8 cellular contexts compared by ENCODE assay signal in the genomic region with DNA sequence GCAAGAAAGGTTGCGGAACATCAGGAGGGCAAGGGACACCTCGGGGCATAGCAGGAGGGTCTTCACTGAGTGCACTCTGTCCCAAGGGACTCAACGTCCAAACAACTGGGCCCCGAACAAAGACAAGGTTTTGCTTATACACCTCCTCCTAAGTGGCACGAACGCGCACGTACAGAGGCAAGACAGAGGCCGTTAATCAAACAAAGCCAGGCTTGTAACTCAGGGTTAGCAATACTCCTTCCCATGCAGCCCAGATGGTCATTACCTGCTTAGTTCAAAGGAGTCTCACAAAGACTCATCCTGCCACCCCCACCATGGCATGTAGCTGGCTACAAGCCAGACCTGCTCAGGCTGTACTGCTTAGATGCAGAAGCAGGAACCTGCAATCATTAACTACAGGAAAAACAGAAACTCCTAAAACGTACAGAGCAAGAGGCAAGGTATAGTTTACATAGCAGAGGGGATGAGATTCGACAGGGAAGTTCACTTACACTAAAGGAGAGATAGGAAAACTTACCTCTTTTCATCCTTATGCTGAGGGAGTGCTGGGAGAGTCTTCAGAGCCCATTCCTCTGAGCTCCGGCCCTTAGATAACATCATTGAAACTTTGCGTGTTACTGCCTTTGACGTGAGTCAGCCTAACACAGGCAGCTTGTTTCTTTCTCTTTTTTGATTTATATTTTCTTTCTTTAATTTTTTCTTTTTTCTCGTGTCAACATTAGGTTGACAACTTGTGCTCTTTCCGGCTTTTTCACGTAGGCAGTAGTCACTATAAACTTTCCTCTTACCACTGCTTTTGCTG.
DNase-seq lines count a peak whose midpoint lies in the region; ATAC-seq and TF ChIP-seq lines count a peak whose summit lies in the region.

No MANE protein-coding gene starts in this region.

- peak overlapping the region; percentile 44 for H3K4me3 ChIP-seq in suprapubic skin

- peaks cover 4% of the 10 kb centered on the region for H3K4me1 ChIP-seq in suprapubic skin

- H3K36me3 ChIP-seq in suprapubic skin = no peaks in the 10 kb centered on the region

- H3K9me3 ChIP-seq in suprapubic skin = no peaks in the 10 kb centered on the region

- peak overlapping the region; percentile 64 for H3K27ac ChIP-seq in suprapubic skin

- DNase-seq in DMS53 (lab: John Stamatoyannopoulos, UW) (peak; percentile 95), NCI-H1105 treated with DMSO at 0.1 percent for 48 hours (lab: John Stamatoyannopoulos, UW) (peak; percentile 68), activated T-cell treated with anti-CD3 and anti-CD28 coated beads for 24 hours (ENCODE audit: low read depth) (peak; percentile 28), left colon (peak; percentile 90 to 92), suprapubic skin (ENCODE audit: low spot score in 2 of 2) (no peak)
- no peak for DNase-seq in effector CD4-positive, alpha-beta T cell

- TF ChIP-seq POLR2A in suprapubic skin (IDR thresholded peaks at IDR 0.05) = no peak

- no peak for TF ChIP-seq CTCF in suprapubic skin (IDR thresholded peaks at IDR 0.05)

- TF ChIP-seq EP300 in suprapubic skin (IDR thresholded peaks at IDR 0.05) = no peak

- ATAC-seq in GM21390 (IDR thresholded peaks at IDR 0.05; ENCODE audit: unreplicated experiment) (peak; percentile 35), left colon (peak; percentile 80), HG02840 (IDR thresholded peaks at IDR 0.05; ENCODE audit: low FRiP score, unreplicated experiment) (no peak)

- 60% methylated on average over 16 of the region's 17 CpGs for WGBS in suprapubic skin

- peaks cover 4% of the 10 kb centered on the region for H3K27me3 ChIP-seq in suprapubic skin

- intact Hi-C loops in left colon (cut with DNase I, micrococcal nuclease) = no loop called here

Comparison
In these comparisons a context has a peak if more than half of its experiments do, and no peak if none do; other contexts are left out.
1. DNase-seq: peak in DMS53 (single experiment), NCI-H1105 treated with DMSO at 0.1 percent for 48 hours (single experiment), activated T-cell treated with anti-CD3 and anti-CD28 coated beads for 24 hours (single experiment) and left colon (2 of 2); none in suprapubic skin (0 of 2) and effector CD4-positive, alpha-beta T cell (single experiment).